ENCODE assay signal across 1 cellular context in the genomic region with DNA sequence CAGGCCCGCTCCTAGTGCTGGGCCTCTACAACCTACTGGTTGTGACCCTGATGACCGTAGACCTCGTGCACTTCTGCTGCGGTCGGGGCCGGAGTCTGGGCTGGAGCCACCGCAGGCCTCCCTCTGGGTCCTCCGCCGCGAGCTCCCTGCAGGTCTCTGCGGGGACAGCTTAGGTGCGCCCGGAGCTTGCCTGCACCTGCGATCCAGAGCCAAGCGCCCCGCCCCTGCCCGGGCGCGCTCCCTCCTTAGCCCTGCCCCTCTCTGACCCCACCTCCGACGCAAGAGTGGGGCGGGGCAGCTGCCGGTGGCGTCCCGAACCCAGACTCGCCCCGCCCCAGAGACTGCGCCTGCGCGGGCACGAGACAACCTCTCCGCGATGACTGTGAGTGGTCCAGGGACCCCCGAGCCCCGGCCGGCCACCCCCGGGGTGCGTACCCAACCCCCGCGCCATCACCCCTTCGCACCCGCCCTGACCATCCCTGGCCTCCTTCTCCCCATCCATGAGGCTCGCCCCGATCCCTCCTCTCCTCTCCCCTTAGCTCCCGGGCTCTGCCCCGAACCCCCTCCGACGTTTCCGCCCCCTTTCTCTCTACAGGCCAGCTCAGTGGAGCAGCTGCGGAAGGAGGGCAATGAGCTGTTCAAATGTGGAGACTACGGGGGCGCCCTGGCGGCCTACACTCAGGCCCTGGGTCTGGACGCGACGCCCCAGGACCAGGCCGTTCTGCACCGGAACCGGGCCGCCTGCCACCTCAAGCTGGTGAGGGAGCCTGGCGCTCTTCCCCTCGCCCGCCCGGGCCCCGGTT.
TF ChIP-seq lines count a peak whose summit lies in the region.

A gene with protein sequence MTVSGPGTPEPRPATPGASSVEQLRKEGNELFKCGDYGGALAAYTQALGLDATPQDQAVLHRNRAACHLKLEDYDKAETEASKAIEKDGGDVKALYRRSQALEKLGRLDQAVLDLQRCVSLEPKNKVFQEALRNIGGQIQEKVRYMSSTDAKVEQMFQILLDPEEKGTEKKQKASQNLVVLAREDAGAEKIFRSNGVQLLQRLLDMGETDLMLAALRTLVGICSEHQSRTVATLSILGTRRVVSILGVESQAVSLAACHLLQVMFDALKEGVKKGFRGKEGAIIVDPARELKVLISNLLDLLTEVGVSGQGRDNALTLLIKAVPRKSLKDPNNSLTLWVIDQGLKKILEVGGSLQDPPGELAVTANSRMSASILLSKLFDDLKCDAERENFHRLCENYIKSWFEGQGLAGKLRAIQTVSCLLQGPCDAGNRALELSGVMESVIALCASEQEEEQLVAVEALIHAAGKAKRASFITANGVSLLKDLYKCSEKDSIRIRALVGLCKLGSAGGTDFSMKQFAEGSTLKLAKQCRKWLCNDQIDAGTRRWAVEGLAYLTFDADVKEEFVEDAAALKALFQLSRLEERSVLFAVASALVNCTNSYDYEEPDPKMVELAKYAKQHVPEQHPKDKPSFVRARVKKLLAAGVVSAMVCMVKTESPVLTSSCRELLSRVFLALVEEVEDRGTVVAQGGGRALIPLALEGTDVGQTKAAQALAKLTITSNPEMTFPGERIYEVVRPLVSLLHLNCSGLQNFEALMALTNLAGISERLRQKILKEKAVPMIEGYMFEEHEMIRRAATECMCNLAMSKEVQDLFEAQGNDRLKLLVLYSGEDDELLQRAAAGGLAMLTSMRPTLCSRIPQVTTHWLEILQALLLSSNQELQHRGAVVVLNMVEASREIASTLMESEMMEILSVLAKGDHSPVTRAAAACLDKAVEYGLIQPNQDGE (plus strand): TSS at position 337 of the 803 bp plus-strand sequence. CDS start 40 bp downstream, at position 377.

TF ChIP-seq in HEK293, 187 proteins besides CTCF, POLR2A, EP300 and RAD21 (continued from another document):
- TF ChIP-seq, protein P1, sequence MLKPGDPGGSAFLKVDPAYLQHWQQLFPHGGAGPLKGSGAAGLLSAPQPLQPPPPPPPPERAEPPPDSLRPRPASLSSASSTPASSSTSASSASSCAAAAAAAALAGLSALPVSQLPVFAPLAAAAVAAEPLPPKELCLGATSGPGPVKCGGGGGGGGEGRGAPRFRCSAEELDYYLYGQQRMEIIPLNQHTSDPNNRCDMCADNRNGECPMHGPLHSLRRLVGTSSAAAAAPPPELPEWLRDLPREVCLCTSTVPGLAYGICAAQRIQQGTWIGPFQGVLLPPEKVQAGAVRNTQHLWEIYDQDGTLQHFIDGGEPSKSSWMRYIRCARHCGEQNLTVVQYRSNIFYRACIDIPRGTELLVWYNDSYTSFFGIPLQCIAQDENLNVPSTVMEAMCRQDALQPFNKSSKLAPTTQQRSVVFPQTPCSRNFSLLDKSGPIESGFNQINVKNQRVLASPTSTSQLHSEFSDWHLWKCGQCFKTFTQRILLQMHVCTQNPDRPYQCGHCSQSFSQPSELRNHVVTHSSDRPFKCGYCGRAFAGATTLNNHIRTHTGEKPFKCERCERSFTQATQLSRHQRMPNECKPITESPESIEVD (tag by site-specific recombination; IDR thresholded peaks at IDR 0.05), result no peak
- TF ChIP-seq ZNF629 (tag by site-specific recombination; IDR thresholded peaks at IDR 0.05) (no peak), ZNF211 (tag by site-specific recombination; IDR thresholded peaks at IDR 0.05; ENCODE audit: low read depth) (no peak), ZNF561 (tag by site-specific recombination; IDR thresholded peaks at IDR 0.05; ENCODE audit: borderline replicate concordance) (no peak), ZNF510 (tag by site-specific recombination; IDR thresholded peaks at IDR 0.05; ENCODE audit: insufficient replicate concordance) (no peak), ZNF747 (tag by site-specific recombination; IDR thresholded peaks at IDR 0.05) (no peak), ZNF76 (tag by site-specific recombination; IDR thresholded peaks at IDR 0.05; ENCODE audit: borderline replicate concordance, low read depth) (peak; percentile 26; the same call in 1 of the 2 replicates), ZNF248 (tag by site-specific recombination; IDR thresholded peaks at IDR 0.05) (no peak), ZNF558 (tag by site-specific recombination; IDR thresholded peaks at IDR 0.05) (no peak), ZBTB21 (tag by site-specific recombination; IDR thresholded peaks at IDR 0.05) (no peak), ZBTB8A (tag by site-specific recombination; IDR thresholded peaks at IDR 0.05) (peak; percentile 89), ZNF121 (tag by site-specific recombination; IDR thresholded peaks at IDR 0.05) (peak; percentile 89), ZBTB1 (tag by site-specific recombination; IDR thresholded peaks at IDR 0.05) (0 out of 2 replicates have a peak, but pooled peaks have one; percentile 11), KLF1 (tag by site-specific recombination; IDR thresholded peaks at IDR 0.05) (peak; percentile 81), ZNF792 (tag by site-specific recombination; IDR thresholded peaks at IDR 0.05) (0 out of 2 replicates have a peak, but pooled peaks have one; percentile 57), ZNF571 (tag by site-specific recombination; IDR thresholded peaks at IDR 0.05) (no peak), ZNF2 (tag by site-specific recombination; IDR thresholded peaks at IDR 0.05) (no peak), ZBTB17 (tag by site-specific recombination; IDR thresholded peaks at IDR 0.05) (peak; percentile 70), ZNF10 (tag by site-specific recombination; IDR thresholded peaks at IDR 0.05) (no peak), ZNF670 (tag by site-specific recombination; IDR thresholded peaks at IDR 0.05; ENCODE audit: low read depth) (no peak), ZSCAN23 (tag by site-specific recombination; IDR thresholded peaks at IDR 0.05) (no peak), SETDB1 (IDR thresholded peaks at IDR 0.05; ENCODE audit: insufficient read length, low read length) (no peak), ZIC2 (tag by site-specific recombination; IDR thresholded peaks at IDR 0.05) (peak; percentile 95), ZNF600 (tag by site-specific recombination; IDR thresholded peaks at IDR 0.05) (peak; percentile 61), TRIM28 (IDR thresholded peaks at IDR 0.05; ENCODE audit: borderline replicate concordance, low read length) (no peak), ZSCAN30 (tag by site-specific recombination; IDR thresholded peaks at IDR 0.05) (0 out of 2 replicates have a peak, but pooled peaks have one; percentile 18), ZNF341 (tag by site-specific recombination; IDR thresholded peaks at IDR 0.05; ENCODE audit: low read depth) (peak; percentile 81), ZNF548 (tag by site-specific recombination; IDR thresholded peaks at IDR 0.05) (no peak), KLF10 (tag by site-specific recombination; IDR thresholded peaks at IDR 0.05) (peak; percentile 59), ZNF394 (tag by site-specific recombination; IDR thresholded peaks at IDR 0.05; ENCODE audit: borderline replicate concordance) (peak; percentile 71; the same call in 1 of the 2 replicates)
- TF ChIP-seq, protein P2, sequence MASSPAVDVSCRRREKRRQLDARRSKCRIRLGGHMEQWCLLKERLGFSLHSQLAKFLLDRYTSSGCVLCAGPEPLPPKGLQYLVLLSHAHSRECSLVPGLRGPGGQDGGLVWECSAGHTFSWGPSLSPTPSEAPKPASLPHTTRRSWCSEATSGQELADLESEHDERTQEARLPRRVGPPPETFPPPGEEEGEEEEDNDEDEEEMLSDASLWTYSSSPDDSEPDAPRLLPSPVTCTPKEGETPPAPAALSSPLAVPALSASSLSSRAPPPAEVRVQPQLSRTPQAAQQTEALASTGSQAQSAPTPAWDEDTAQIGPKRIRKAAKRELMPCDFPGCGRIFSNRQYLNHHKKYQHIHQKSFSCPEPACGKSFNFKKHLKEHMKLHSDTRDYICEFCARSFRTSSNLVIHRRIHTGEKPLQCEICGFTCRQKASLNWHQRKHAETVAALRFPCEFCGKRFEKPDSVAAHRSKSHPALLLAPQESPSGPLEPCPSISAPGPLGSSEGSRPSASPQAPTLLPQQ (tag by site-specific recombination; IDR thresholded peaks at IDR 0.05), result 0 out of 2 replicates have a peak, but pooled peaks have one; percentile 42
- TF ChIP-seq, protein P3, sequence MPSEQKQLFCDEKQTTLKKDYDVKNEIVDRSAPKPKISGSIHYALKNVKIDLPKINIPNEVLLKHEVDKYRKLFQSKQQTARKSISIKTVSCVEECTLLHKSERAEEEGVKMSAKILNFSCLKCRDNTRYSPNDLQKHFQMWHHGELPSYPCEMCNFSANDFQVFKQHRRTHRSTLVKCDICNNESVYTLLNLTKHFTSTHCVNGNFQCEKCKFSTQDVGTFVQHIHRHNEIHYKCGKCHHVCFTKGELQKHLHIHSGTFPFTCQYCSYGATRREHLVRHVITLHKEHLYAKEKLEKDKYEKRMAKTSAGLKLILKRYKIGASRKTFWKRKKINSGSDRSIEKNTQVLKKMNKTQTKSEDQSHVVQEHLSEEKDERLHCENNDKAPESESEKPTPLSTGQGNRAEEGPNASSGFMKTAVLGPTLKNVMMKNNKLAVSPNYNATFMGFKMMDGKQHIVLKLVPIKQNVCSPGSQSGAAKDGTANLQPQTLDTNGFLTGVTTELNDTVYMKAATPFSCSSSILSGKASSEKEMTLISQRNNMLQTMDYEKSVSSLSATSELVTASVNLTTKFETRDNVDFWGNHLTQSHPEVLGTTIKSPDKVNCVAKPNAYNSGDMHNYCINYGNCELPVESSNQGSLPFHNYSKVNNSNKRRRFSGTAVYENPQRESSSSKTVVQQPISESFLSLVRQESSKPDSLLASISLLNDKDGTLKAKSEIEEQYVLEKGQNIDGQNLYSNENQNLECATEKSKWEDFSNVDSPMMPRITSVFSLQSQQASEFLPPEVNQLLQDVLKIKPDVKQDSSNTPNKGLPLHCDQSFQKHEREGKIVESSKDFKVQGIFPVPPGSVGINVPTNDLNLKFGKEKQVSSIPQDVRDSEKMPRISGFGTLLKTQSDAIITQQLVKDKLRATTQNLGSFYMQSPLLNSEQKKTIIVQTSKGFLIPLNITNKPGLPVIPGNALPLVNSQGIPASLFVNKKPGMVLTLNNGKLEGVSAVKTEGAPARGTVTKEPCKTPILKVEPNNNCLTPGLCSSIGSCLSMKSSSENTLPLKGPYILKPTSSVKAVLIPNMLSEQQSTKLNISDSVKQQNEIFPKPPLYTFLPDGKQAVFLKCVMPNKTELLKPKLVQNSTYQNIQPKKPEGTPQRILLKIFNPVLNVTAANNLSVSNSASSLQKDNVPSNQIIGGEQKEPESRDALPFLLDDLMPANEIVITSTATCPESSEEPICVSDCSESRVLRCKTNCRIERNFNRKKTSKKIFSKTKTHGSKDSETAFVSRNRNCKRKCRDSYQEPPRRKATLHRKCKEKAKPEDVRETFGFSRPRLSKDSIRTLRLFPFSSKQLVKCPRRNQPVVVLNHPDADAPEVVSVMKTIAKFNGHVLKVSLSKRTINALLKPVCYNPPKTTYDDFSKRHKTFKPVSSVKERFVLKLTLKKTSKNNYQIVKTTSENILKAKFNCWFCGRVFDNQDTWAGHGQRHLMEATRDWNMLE (tag by site-specific recombination; conservative IDR thresholded peaks at IDR 0.05; ENCODE audit: low read depth), result no peak
- TF ChIP-seq, protein P4, sequence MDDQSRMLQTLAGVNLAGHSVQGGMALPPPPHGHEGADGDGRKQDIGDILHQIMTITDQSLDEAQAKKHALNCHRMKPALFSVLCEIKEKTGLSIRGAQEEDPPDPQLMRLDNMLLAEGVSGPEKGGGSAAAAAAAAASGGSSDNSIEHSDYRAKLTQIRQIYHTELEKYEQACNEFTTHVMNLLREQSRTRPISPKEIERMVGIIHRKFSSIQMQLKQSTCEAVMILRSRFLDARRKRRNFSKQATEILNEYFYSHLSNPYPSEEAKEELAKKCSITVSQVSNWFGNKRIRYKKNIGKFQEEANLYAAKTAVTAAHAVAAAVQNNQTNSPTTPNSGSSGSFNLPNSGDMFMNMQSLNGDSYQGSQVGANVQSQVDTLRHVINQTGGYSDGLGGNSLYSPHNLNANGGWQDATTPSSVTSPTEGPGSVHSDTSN (CRISPR knock-in tag; IDR thresholded peaks at IDR 0.05), result peak; percentile 40; the same call in 1 of the 2 replicates
- TF ChIP-seq, protein P5, sequence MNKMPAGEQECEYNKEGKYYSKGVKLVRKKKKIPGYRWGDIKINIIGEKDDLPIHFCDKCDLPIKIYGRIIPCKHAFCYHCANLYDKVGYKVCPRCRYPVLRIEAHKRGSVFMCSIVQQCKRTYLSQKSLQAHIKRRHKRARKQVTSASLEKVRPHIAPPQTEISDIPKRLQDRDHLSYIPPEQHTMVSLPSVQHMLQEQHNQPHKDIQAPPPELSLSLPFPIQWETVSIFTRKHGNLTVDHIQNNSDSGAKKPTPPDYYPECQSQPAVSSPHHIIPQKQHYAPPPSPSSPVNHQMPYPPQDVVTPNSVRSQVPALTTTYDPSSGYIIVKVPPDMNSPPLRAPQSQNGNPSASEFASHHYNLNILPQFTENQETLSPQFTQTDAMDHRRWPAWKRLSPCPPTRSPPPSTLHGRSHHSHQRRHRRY (tag by site-specific recombination; IDR thresholded peaks at IDR 0.05), result no peak
- TF ChIP-seq, protein P6, sequence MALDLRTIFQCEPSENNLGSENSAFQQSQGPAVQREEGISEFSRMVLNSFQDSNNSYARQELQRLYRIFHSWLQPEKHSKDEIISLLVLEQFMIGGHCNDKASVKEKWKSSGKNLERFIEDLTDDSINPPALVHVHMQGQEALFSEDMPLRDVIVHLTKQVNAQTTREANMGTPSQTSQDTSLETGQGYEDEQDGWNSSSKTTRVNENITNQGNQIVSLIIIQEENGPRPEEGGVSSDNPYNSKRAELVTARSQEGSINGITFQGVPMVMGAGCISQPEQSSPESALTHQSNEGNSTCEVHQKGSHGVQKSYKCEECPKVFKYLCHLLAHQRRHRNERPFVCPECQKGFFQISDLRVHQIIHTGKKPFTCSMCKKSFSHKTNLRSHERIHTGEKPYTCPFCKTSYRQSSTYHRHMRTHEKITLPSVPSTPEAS (tag by site-specific recombination; IDR thresholded peaks at IDR 0.05), result 0 out of 2 replicates have a peak, but pooled peaks have one; percentile 14
- TF ChIP-seq, protein P7, sequence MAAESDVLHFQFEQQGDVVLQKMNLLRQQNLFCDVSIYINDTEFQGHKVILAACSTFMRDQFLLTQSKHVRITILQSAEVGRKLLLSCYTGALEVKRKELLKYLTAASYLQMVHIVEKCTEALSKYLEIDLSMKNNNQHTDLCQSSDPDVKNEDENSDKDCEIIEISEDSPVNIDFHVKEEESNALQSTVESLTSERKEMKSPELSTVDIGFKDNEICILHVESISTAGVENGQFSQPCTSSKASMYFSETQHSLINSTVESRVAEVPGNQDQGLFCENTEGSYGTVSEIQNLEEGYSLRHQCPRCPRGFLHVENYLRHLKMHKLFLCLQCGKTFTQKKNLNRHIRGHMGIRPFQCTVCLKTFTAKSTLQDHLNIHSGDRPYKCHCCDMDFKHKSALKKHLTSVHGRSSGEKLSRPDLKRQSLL (tag by site-specific recombination; IDR thresholded peaks at IDR 0.05), result no peak; the same call in 1 of the 2 replicates
- TF ChIP-seq, protein P8, sequence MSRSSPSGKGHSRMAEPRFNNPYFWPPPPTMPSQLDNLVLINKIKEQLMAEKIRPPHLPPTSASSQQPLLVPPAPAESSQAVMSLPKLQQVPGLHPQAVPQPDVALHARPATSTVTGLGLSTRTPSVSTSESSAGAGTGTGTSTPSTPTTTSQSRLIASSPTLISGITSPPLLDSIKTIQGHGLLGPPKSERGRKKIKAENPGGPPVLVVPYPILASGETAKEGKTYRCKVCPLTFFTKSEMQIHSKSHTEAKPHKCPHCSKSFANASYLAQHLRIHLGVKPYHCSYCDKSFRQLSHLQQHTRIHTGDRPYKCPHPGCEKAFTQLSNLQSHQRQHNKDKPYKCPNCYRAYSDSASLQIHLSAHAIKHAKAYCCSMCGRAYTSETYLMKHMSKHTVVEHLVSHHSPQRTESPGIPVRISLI (tag by site-specific recombination; IDR thresholded peaks at IDR 0.05), result no peak
TF ChIP-seq in HEK293: peak in this region for 45.
